15 cellular contexts compared by ENCODE assay signal in genomic region chr20:48891235-48892048, GRCh38. TPM values are rescaled to one million over a fixed set of nuclear protein-coding genes. Genes with fewer than 3 reads are reported as not detected.
A peak's percentile ranks its signal among the peaks of the same experiment; 100 is the strongest.
DNase-seq lines count a peak whose midpoint lies in the region; ATAC-seq, FAIRE-seq and TF ChIP-seq lines count a peak whose summit lies in the region.
"Had no signal": no experiment of that assay in that cellular context is flagged by ENCODE, and none has a peak within 500 bp of the region (broad histone marks: within the 10 kb centered on the region; RNA-seq: fewer than 3 reads in every experiment).

No MANE protein-coding gene starts in this region.

- peaks cover 19% of the 10 kb centered on the region for H3K4me1 ChIP-seq in BLaER1
- H3K4me1 ChIP-seq in IMR-90 (ENCODE audit: control insufficient read depth, insufficient read depth, low read length): no peaks in the 10 kb centered on the region
- peaks cover 6% of the 10 kb centered on the region for H3K4me1 ChIP-seq in GM12878 (ENCODE audit: control insufficient read depth, insufficient read depth, low read length)
- H3K4me1 ChIP-seq: Caco-2, HAP-1 had no signal

- no peak for FAIRE-seq in GM12878 (lab: Jason Lieb, UNC)

- TF ChIP-seq POLR2A in IMR-90 (IDR thresholded peaks at IDR 0.05; ENCODE audit: low read depth, low read length) (no peak), GM12878 (IDR thresholded peaks at IDR 0.05; ENCODE audit: low read depth, low read length) (no peak)

- H2BK20ac ChIP-seq in IMR-90 (ENCODE audit: low read depth, low read length): no peak overlapping the region

- H3K9ac ChIP-seq in BLaER1 (no peak overlapping the region), IMR-90 (ENCODE audit: low read depth, low read length) (no peak overlapping the region), GM12878 (ENCODE audit: control insufficient read depth, insufficient read depth, low read length) (no peak overlapping the region)

- CTCF ChIA-PET in IMR-90 (lab: Yijun Ruan, JAX): no interaction called here
- CTCF ChIA-PET in GM12878 (lab: Yijun Ruan, JAX): interaction anchor here (0.6 to 2.7 kb wide), 3 partner anchors 13 to 234 kb away, joined by 3 to 13 read pairs (median 4); no protein-coding TSS in a partner anchor

- no CpG with 5 or more reads among the region's 4 CpGs for WGBS in IMR-90 (ENCODE audit: extremely low coverage in 2 of 2, insufficient read length in 1 of 2), 2 experiments
- WGBS in GM12878 (ENCODE audit: insufficient coverage, insufficient replicate concordance, low lambda C conversion rate, missing lambda C conversion rate): 14% methylated on average over 4 of the region's 4 CpGs

- POLR2A ChIA-PET in IMR-90 (lab: Charles Lee; ENCODE audit: unreplicated experiment) (no interaction called here), GM12878 (lab: Charles Lee) (interaction anchor here (0.6 to 1.3 kb wide), 2 partner anchors 33 to 66 kb away, joined by 3 read pairs; no protein-coding TSS in a partner anchor)

- H3K14ac ChIP-seq in IMR-90 (replicated peaks; ENCODE audit: low read depth, low read length): no peak overlapping the region

- H3K9me1 ChIP-seq in IMR-90 (ENCODE audit: insufficient read depth, low read length): no peaks in the 10 kb centered on the region

- H2AK9ac ChIP-seq in IMR-90 (replicated peaks; ENCODE audit: low read depth, low read length, poor library complexity): no peak overlapping the region

- H3K23ac ChIP-seq in IMR-90 (ENCODE audit: low read depth, low read length): no peak overlapping the region

- dilution Hi-C loops in IMR-90 (cut with HindIII; ENCODE audit: low sequenced_read_pairs, unreplicated experiment): no loop called here

- H4K20me1 ChIP-seq in BLaER1 (no peaks in the 10 kb centered on the region), IMR-90 (ENCODE audit: insufficient read depth, low read length) (no peaks in the 10 kb centered on the region), GM12878 (ENCODE audit: control insufficient read depth, insufficient read depth) (no peaks in the 10 kb centered on the region)

- H3K36me3 ChIP-seq in BLaER1 (no peaks in the 10 kb centered on the region), IMR-90 (ENCODE audit: control insufficient read depth, insufficient read depth, low read length) (no peaks in the 10 kb centered on the region), GM12878 (ENCODE audit: control insufficient read depth in 2 of 2, insufficient read depth in 2 of 2, low read length in 1 of 2) (no peaks in the 10 kb centered on the region)
- H3K36me3 ChIP-seq: HAP-1 had no signal

- TF ChIP-seq RAD21 in IMR-90 (IDR thresholded peaks at IDR 0.05; ENCODE audit: low read length) (no peak), GM12878 (IDR thresholded peaks at IDR 0.05; ENCODE audit: insufficient read depth, low read depth, low read length) (no peak)

- RAD21 ChIA-PET in GM12878 (lab: Charles Lee; ENCODE audit: unreplicated experiment): interaction anchor here (0.7 kb wide), 1 partner anchor 14 kb away, joined by 4 read pairs; no protein-coding TSS in a partner anchor

- H3K56ac ChIP-seq in IMR-90 (ENCODE audit: extremely low read depth, insufficient read depth, low read length): no peak overlapping the region

- TF ChIP-seq EP300 in GM12878 (IDR thresholded peaks at IDR 0.05; ENCODE audit: borderline replicate concordance in 1 of 2, control insufficient read depth in 1 of 2, low read depth in 2 of 2, low read length in 2 of 2): no peak

- no peak overlapping the region for H2BK5ac ChIP-seq in IMR-90 (ENCODE audit: low read depth, low read length, poor library complexity, severe bottlenecking)

- ATAC-seq in IMR-90 (ENCODE audit: low read depth) (no peak), GM12878 (0 out of 3 replicates have a peak, but pooled peaks have one; percentile 16), sciatic nerve (no peak), HG03159 (IDR thresholded peaks at IDR 0.05; ENCODE audit: unreplicated experiment) (no peak)

- in situ Hi-C loops in IMR-90 (cut with MboI; ENCODE audit: low sequenced_read_pairs): loop anchor here (25.0 kb wide), 1 partner anchor 104 kb away; no protein-coding TSS in a partner anchor
- in situ Hi-C loops in GM12878 (cut with MboI): no loop called here

- H3K18ac ChIP-seq in IMR-90 (ENCODE audit: low read depth, low read length): no peak overlapping the region

- H3K4me2 ChIP-seq in BLaER1: peak overlapping the region; percentile 51
- no peak overlapping the region for H3K4me2 ChIP-seq in IMR-90 (ENCODE audit: low read depth, low read length)
- no peak overlapping the region for H3K4me2 ChIP-seq in GM12878 (ENCODE audit: control insufficient read depth, insufficient read depth)

- SMC1A ChIA-PET in GM12878 (lab: Charles Lee; ENCODE audit: uncharacterized antibody, unreplicated experiment): interaction anchor here (1.0 to 1.9 kb wide), 4 partner anchors 14 to 174 kb away, joined by 3 to 8 read pairs (median 4); no protein-coding TSS in a partner anchor

- H4K91ac ChIP-seq in IMR-90 (ENCODE audit: insufficient read depth, low read depth, low read length): no peak overlapping the region

- H3K4me3 ChIP-seq in BLaER1 (no peak overlapping the region), IMR-90 (ENCODE audit: insufficient read depth, low read depth, low read length) (no peak overlapping the region), GM12878 (no peak overlapping the region)
- H3K4me3 ChIP-seq: HAP-1 had no signal

- no peaks in the 10 kb centered on the region for H3K9me3 ChIP-seq in BLaER1
- peaks cover 11% of the 10 kb centered on the region for H3K9me3 ChIP-seq in IMR-90 (ENCODE audit: control insufficient read depth, insufficient read depth, low read length)
- no peaks in the 10 kb centered on the region; the same call in 2 of the 3 replicates for H3K9me3 ChIP-seq in GM12878 (replicated peaks; ENCODE audit: control insufficient read depth, insufficient read depth, low read length)
- H3K9me3 ChIP-seq: HAP-1 had no signal

- TF ChIP-seq CTCF in IMR-90 (conservative IDR thresholded peaks at IDR 0.05; ENCODE audit: low read depth, low read length) (no peak), GM12878 (IDR thresholded peaks at IDR 0.05 in 2 of 3, conservative IDR thresholded peaks at IDR 0.05 in 1 of 3; ENCODE audit: control insufficient read depth in 2 of 3, extremely low read depth in 1 of 3, insufficient read depth in 1 of 3, low read depth in 3 of 3, low read length in 3 of 3) (no peak)

- no peak overlapping the region for H3K4ac ChIP-seq in IMR-90 (ENCODE audit: low read depth, low read length)

- no peak overlapping the region for H4K8ac ChIP-seq in IMR-90 (ENCODE audit: low read depth in 2 of 2, low read length in 2 of 2)

- H2AK5ac ChIP-seq in IMR-90 (ENCODE audit: low read depth, low read length): no peak overlapping the region

- H3K79me2 ChIP-seq in GM12878 (ENCODE audit: control insufficient read depth, insufficient read depth, low read length): no peaks in the 10 kb centered on the region

- no peak overlapping the region for H2BK15ac ChIP-seq in IMR-90 (ENCODE audit: low read depth, low read length)

- H4K5ac ChIP-seq in IMR-90 (ENCODE audit: low read depth, low read length): no peak overlapping the region

- no peak overlapping the region for H2BK120ac ChIP-seq in IMR-90 (ENCODE audit: low read depth, low read length)

- DNase-seq in IMR-90 (no peak), GM12878 (ENCODE audit: low read depth, low spot score) (no peak), sciatic nerve (ENCODE audit: low spot score) (peak; percentile 25), SIG-M5 (lab: John Stamatoyannopoulos, UW) (no peak), NCI-H446 treated with DMSO at 0.1 percent for 48 hours (lab: John Stamatoyannopoulos, UW) (no peak)
- DNase-seq: Caco-2, KBM-7, NCI-H1105 treated with DMSO at 0.1 percent for 48 hours, NCI-H2029 treated with DMSO at 0.1 percent for 48 hours, NCI-H524, SW 1271 had no signal

- no peaks in the 10 kb centered on the region for H3K27me3 ChIP-seq in BLaER1
- H3K27me3 ChIP-seq in IMR-90 (ENCODE audit: control insufficient read depth, insufficient read depth, low read length): peaks cover 15% of the 10 kb centered on the region
- no peaks in the 10 kb centered on the region for H3K27me3 ChIP-seq in GM12878 (replicated peaks in 1 of 2; ENCODE audit: control insufficient read depth in 2 of 2, insufficient read depth in 2 of 2, low read length in 1 of 2)

- H3K79me1 ChIP-seq in IMR-90 (ENCODE audit: low read depth in 1 of 2, low read length in 2 of 2): no peaks in the 10 kb centered on the region

- peak overlapping the region; percentile 32 for H2AFZ ChIP-seq in IMR-90 (replicated peaks; ENCODE audit: low read length, poor library complexity)
- H2AFZ ChIP-seq in GM12878 (ENCODE audit: control insufficient read depth, low read depth, low read length): no peak overlapping the region

- BruUV-seq in IMR-90 (replicated peaks; lab: Mats Ljungman, UMichigan) (no TSS peak), GM12878 (replicated peaks; lab: Mats Ljungman, UMichigan) (no TSS peak)

- intact Hi-C loops in IMR-90 (cut with micrococcal nuclease): no loop called here
- intact Hi-C loops in GM12878 (cut with micrococcal nuclease; ENCODE audit: unreplicated experiment): no loop called here
- intact Hi-C loops in sciatic nerve (cut with DNase I): no loop called here

- H3K27ac ChIP-seq in BLaER1 (no peak overlapping the region), IMR-90 (ENCODE audit: insufficient read depth, low read length) (no peak overlapping the region), GM12878 (ENCODE audit: control insufficient read depth, insufficient read depth) (no peak overlapping the region)
- H3K27ac ChIP-seq: C4-2B had no signal

TF ChIP-seq in GM12878, 131 proteins besides CTCF, POLR2A, EP300 and RAD21 (continues in another document):
- TF ChIP-seq CHD1 (IDR thresholded peaks at IDR 0.05; ENCODE audit: low read depth, low read length): no peak

RNA-seq across cellular contexts. Expression of gene ARFGEF2, which starts 30.1 kb away (rescaled TPM):
- 39.1 and 40.5 TPM in 2 replicates for total RNA-seq in IMR-90 (2012; rRNA removed)
- polyA plus RNA-seq in IMR-90 (2012; rRNA removed): 8.4 and 10.3 TPM in 2 replicates
- polyA plus RNA-seq in IMR-90 (2012; cell fraction: cytosol; rRNA removed): 3.0 and 4.6 TPM in 2 replicates
- 6.2 and 20.1 TPM in 2 replicates for polyA plus RNA-seq in IMR-90 (2012; cell fraction: nucleus; rRNA removed; ENCODE audit: low replicate concordance)
- 72.3 and 79.2 TPM in 2 replicates for total RNA-seq in GM12878 (2013; cell fraction: nucleolus; rRNA removed)
- total RNA-seq in GM12878 (2014; rRNA removed): 23.3 and 25.8 TPM in 2 replicates
- 23.8 and 24.9 TPM in 2 replicates for total RNA-seq in GM12878 (2014; rRNA removed; fragmentation: Illumina TruSeq; extraction: Trizol)
- total RNA-seq in GM12878 (2021): 23.0 and 24.1 TPM in 2 replicates
- polyA plus RNA-seq in GM12878 (2011; ENCODE audit: low read depth): 7.9 TPM
- 20.7 and 22.7 TPM in 2 replicates for polyA plus RNA-seq in GM12878 (2011; rRNA removed)
- polyA plus RNA-seq in GM12878 (2011; cell fraction: cytosol; rRNA removed): 13.7 and 15.1 TPM in 2 replicates
- polyA plus RNA-seq in GM12878 (2011; cell fraction: nucleus; rRNA removed): 23.5 and 26.3 TPM in 2 replicates
- 11.5 and 13.5 TPM in 2 replicates for polyA plus RNA-seq in GM12878 (2012)
- polyA plus RNA-seq in GM12878 (2014; fragmentation: Illumina TruSeq; extraction: Trizol): 20.6 and 23.0 TPM in 2 replicates
- 1 to 10 TPM; 5.2 to 5.8 TPM for polyA plus RNA-seq in GM12878 (2014; fragmentation: Nextera tagmentation; extraction: Ambion mirVana)
- polyA plus RNA-seq in GM12878 (2014; rRNA removed): 13.8 and 14.9 TPM in 2 replicates
- 10 to 100 TPM; 11.6 to 14.0 TPM for polyA plus RNA-seq in GM12878 (2016; fragmentation: Nextera tagmentation; extraction: Ambion mirVana)
- 48.0 and 50.4 TPM in 2 replicates for polyA minus RNA-seq in GM12878 (2011; rRNA and poly(A)+ RNA removed)
- polyA minus RNA-seq in GM12878 (2011; cell fraction: cytosol; rRNA and poly(A)+ RNA removed): 12.6 and 17.2 TPM in 2 replicates
- polyA minus RNA-seq in GM12878 (2011; cell fraction: nucleus; rRNA and poly(A)+ RNA removed): 17.8 and 23.9 TPM in 2 replicates
- 26.5 TPM for total RNA-seq in sciatic nerve
